Comparison of ENCODE assay signal across 19 cellular contexts in the genomic region with DNA sequence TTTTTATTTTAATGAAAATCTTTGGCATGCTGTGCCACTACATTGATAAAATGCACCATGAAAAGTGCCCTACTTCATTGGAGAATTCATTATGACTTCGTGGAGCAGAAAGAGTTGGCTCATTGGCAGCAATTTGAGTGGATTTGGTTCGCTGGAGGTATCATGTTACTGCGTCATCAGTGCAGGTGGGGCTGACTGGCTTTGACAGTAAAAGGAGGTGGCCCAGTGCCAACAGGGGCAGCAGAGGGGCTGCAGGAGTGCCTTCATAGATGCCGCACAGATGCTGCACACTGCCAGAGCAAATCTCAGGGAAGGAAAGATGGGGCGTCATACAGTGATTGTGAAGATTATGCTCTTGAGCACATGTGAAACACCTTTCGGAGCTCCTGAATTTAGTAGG. TPM values are rescaled to one million over a fixed set of nuclear protein-coding genes. Genes with fewer than 3 reads are reported as not detected.
A peak's percentile ranks its signal among the peaks of the same experiment; 100 is the strongest.
DNase-seq lines count a peak whose midpoint lies in the region; ATAC-seq, FAIRE-seq and TF ChIP-seq lines count a peak whose summit lies in the region.
"Had no signal": no experiment of that assay in that cellular context is flagged by ENCODE, and none has a peak within 500 bp of the region (broad histone marks: within the 10 kb centered on the region; RNA-seq: fewer than 3 reads in every experiment).

No MANE protein-coding gene starts in this region.

- H3K36me3 Mint-ChIP-seq in WTC11: no peaks in the 10 kb centered on the region
- H3K36me3 Mint-ChIP-seq: CD8-positive, alpha-beta memory T cell; natural killer cell had no signal

- POLR2A ChIA-PET in WTC11 (lab: Charles Lee): no interaction called here

- H3K4me3 Mint-ChIP-seq in WTC11: no peak overlapping the region
- H3K4me3 Mint-ChIP-seq: CD8-positive, alpha-beta memory T cell; natural killer cell; stimulated activated naive CD8-positive, alpha-beta T cell treated with anti-CD3 and anti-CD28 coated beads, Interleukin-15, Interleukin-2, amounts not matched to agents 100 ng/mL and 50 ng/mL, for 24 hours had no signal

- DNase-seq in COR-L47 (lab: John Stamatoyannopoulos, UW): peak; percentile 78
- DNase-seq in NCI-H1105 treated with DMSO at 0.1 percent for 48 hours (lab: John Stamatoyannopoulos, UW): peak; percentile 95
- DNase-seq in NCI-H2171 treated with DMSO at 0.1 percent for 48 hours (lab: John Stamatoyannopoulos, UW): peak; percentile 98
- DNase-seq in WTC11 (ENCODE audit: low spot score): peak; percentile 31
- no peak for DNase-seq in D721Med (ENCODE audit: insufficient read length, low spot score)
- DNase-seq in AG08395 (ENCODE audit: low spot score): no peak
- DNase-seq in stimulated activated CD4-positive, alpha-beta T cell treated with anti-CD3 and anti-CD28 coated beads, Interleukin-2, amount 100 ng/mL, for 48 hours: no peak
- DNase-seq: activated gamma-delta T cell; anterior cingulate cortex; CD8-positive, alpha-beta memory T cell; gastrocnemius medialis; KG1; natural killer cell; NCI-H774; stimulated activated CD4-positive, alpha-beta T cell treated with anti-CD3 and anti-CD28 coated beads, Interleukin-12 subunit alpha, Interleukin-12 subunit beta, amount 100 ng/mL, for 4 hours; T-helper 1 cell; uterus had no signal

- H3K27ac Mint-ChIP-seq in WTC11: no peak overlapping the region
- H3K27ac Mint-ChIP-seq: CD8-positive, alpha-beta memory T cell; natural killer cell; stimulated activated naive CD8-positive, alpha-beta T cell treated with anti-CD3 and anti-CD28 coated beads, Interleukin-15, Interleukin-2, amounts not matched to agents 100 ng/mL and 50 ng/mL, for 24 hours had no signal

- H3K9me3 Mint-ChIP-seq in WTC11: no peaks in the 10 kb centered on the region
- H3K9me3 Mint-ChIP-seq: natural killer cell; stimulated activated naive CD8-positive, alpha-beta T cell treated with anti-CD3 and anti-CD28 coated beads, Interleukin-15, Interleukin-2, amounts not matched to agents 100 ng/mL and 50 ng/mL, for 24 hours had no signal

- TF ChIP-seq CTCF in WTC11 (IDR thresholded peaks at IDR 0.05): no peak
- TF ChIP-seq CTCF in D721Med (IDR thresholded peaks at IDR 0.05; ENCODE audit: insufficient read depth, missing control alignments): no peak

- peaks cover 39% of the 10 kb centered on the region for H3K27me3 Mint-ChIP-seq in WTC11 (ENCODE audit: low read depth)
- H3K27me3 Mint-ChIP-seq: CD8-positive, alpha-beta memory T cell had no signal

- FAIRE-seq in D721Med (lab: Jason Lieb, UNC): no peak

- CTCF ChIA-PET in WTC11 (lab: Charles Lee): no interaction called here

- H3K4me1 Mint-ChIP-seq in WTC11: peaks cover 25% of the 10 kb centered on the region
- H3K4me1 Mint-ChIP-seq: CD8-positive, alpha-beta memory T cell; natural killer cell had no signal

- peak; percentile 77 for ATAC-seq in WTC11
- ATAC-seq in GM21390 (IDR thresholded peaks at IDR 0.05; ENCODE audit: unreplicated experiment): no peak
- ATAC-seq: gastrocnemius medialis, natural killer cell had no signal

TF ChIP-seq in WTC11, 78 proteins besides CTCF, POLR2A, EP300 and RAD21:
- no peak for TF ChIP-seq E2F4 (CRISPR knock-in tag; IDR thresholded peaks at IDR 0.05; ENCODE audit: borderline replicate concordance, low read depth)
- TF ChIP-seq JAZF1 (CRISPR knock-in tag; IDR thresholded peaks at IDR 0.05): no peak
- TF ChIP-seq ZNF232 (CRISPR knock-in tag; IDR thresholded peaks at IDR 0.05): no peak
- TF ChIP-seq PRRX2 (CRISPR knock-in tag; IDR thresholded peaks at IDR 0.05): no peak
- TF ChIP-seq ZNF121 (CRISPR knock-in tag; IDR thresholded peaks at IDR 0.05): no peak
- TF ChIP-seq NR1H2 (CRISPR knock-in tag; IDR thresholded peaks at IDR 0.05): no peak
- no peak for TF ChIP-seq IRF2 (CRISPR knock-in tag; IDR thresholded peaks at IDR 0.05; ENCODE audit: borderline replicate concordance, low read depth)
- TF ChIP-seq RORB (CRISPR knock-in tag; IDR thresholded peaks at IDR 0.05): no peak
- TF ChIP-seq, protein P1, sequence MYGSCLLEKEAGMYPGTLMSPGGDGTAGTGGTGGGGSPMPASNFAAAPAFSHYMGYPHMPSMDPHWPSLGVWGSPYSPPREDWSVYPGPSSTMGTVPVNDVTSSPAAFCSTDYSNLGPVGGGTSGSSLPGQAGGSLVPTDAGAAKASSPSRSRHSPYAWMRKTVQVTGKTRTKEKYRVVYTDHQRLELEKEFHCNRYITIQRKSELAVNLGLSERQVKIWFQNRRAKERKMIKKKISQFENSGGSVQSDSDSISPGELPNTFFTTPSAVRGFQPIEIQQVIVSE (CRISPR knock-in tag; IDR thresholded peaks at IDR 0.05; ENCODE audit: borderline replicate concordance): no peak
- TF ChIP-seq, protein P2, sequence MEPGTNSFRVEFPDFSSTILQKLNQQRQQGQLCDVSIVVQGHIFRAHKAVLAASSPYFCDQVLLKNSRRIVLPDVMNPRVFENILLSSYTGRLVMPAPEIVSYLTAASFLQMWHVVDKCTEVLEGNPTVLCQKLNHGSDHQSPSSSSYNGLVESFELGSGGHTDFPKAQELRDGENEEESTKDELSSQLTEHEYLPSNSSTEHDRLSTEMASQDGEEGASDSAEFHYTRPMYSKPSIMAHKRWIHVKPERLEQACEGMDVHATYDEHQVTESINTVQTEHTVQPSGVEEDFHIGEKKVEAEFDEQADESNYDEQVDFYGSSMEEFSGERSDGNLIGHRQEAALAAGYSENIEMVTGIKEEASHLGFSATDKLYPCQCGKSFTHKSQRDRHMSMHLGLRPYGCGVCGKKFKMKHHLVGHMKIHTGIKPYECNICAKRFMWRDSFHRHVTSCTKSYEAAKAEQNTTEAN (CRISPR knock-in tag; IDR thresholded peaks at IDR 0.05): no peak

RNA-seq across cellular contexts. Expression of gene FZD1, which starts 22.2 kb away (rescaled TPM):
- 2.0 TPM in 3 replicates for total RNA-seq in WTC11 (2021)

Comparison
In these comparisons a context has a peak if more than half of its experiments do, and no peak if none do; other contexts are left out.
1. DNase-seq: peak in COR-L47 (single experiment), NCI-H1105 treated with DMSO at 0.1 percent for 48 hours (single experiment), NCI-H2171 treated with DMSO at 0.1 percent for 48 hours (single experiment) and WTC11 (single experiment); none in D721Med (single experiment), AG08395 (single experiment) and stimulated activated CD4-positive, alpha-beta T cell treated with anti-CD3 and anti-CD28 coated beads, Interleukin-2, amount 100 ng/mL, for 48 hours (0 of 2).